In the genomic region with DNA sequence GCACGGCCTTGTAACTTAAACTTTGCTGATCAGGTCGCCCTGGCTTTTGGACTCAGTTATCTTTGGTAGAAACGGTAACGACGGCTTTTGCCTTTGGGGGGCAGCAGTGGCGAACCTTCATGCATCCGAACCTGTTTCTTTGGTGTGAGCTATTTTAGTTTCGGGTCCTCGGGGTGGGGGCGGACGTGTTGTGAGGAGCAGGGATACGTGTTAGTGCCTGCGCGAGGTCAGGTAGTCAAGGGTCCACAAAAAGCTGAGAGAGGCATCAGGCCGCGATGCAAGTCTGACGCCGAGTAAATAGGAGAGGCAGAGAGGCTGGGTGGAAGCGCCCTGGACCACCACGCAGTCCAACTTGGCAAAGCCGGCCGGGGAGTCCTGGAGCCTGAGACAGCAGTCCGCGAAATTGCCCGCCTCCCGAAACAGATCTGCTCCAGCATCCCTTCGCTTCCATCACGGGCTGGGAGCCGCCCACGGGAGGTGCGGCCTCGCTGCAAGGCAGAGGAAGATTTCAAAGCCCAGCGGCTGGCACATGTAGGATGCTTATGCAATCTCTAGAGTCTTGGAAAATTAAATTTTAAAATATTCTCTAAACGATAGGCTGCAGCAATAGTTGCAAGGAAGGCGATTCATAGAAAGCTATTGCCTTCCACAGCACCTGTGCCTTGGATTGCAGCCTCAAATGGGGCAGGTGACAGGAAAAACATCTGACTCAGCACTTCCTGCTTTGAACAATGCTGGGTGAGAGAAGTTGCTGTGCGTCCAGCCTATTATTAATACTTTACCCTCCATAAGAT, we compare ENCODE assay signal across 8 cellular contexts. TPM values are rescaled to one million over a fixed set of nuclear protein-coding genes. Genes with fewer than 3 reads are reported as not detected.
DNase-seq lines count a peak whose midpoint lies in the region; ATAC-seq and TF ChIP-seq lines count a peak whose summit lies in the region.

No MANE protein-coding gene starts in this region.

- no peaks in the 10 kb centered on the region for H3K9me3 ChIP-seq in neural progenitor cell (ENCODE audit: low read depth)

- peaks cover 15% of the 10 kb centered on the region for H3K79me2 ChIP-seq in neural progenitor cell (ENCODE audit: low read depth)

- H3K4me2 ChIP-seq in neural progenitor cell = peak overlapping the region; percentile 76

- H3K4me1 ChIP-seq in foreskin keratinocyte (peaks cover 10% of the 10 kb centered on the region), neural progenitor cell (peaks cover 14% of the 10 kb centered on the region)

- H3F3A ChIP-seq in neural progenitor cell (ENCODE audit: low read depth) = peaks cover 28% of the 10 kb centered on the region

- H3K4me3 ChIP-seq in neural progenitor cell = peak overlapping the region; percentile 55

- H3K4me1 Mint-ChIP-seq in IgD-negative memory B cell = peaks cover 17 to 25% (median 19%) of the 10 kb centered on the region in 3 donors
- peaks cover 15% of the 10 kb centered on the region for H3K4me1 Mint-ChIP-seq in neural progenitor cell

- no peaks in the 10 kb centered on the region for H3K36me3 ChIP-seq in neural progenitor cell

- H3K27ac Mint-ChIP-seq in IgD-negative memory B cell = peak overlapping the region; percentile 74 to 92 (median 92)
- peak overlapping the region; percentile 76 for H3K27ac Mint-ChIP-seq in neural progenitor cell

- H2AFZ ChIP-seq in neural progenitor cell (replicated peaks) = peak overlapping the region; percentile 88

- no peaks in the 10 kb centered on the region for H3K36me3 Mint-ChIP-seq in IgD-negative memory B cell
- no peaks in the 10 kb centered on the region for H3K36me3 Mint-ChIP-seq in neural progenitor cell

- no peaks in the 10 kb centered on the region for H3K27me3 ChIP-seq in foreskin keratinocyte
- no peaks in the 10 kb centered on the region for H3K27me3 ChIP-seq in neural progenitor cell

- peak; percentile 59 for DNase-seq in DMS53 (lab: John Stamatoyannopoulos, UW)
- peak; percentile 83 for DNase-seq in RPMI8226
- peak; percentile 92 for DNase-seq in activated effector memory CD4-positive, alpha-beta T cell treated with anti-CD3 and anti-CD28 coated beads, Interleukin-2, amount 50 U/mL, for 16 hours
- peak in 1 of 2 donors; percentile 48 for DNase-seq in foreskin keratinocyte
- DNase-seq in neural progenitor cell (ENCODE audit: low spot score) = peak; percentile 84
- peak; percentile 63 for DNase-seq in stromal cell of bone marrow (ENCODE audit: low read depth)

- peak overlapping the region; percentile 18 for H3K9ac ChIP-seq in neural progenitor cell

- no peaks in the 10 kb centered on the region for H3K27me3 Mint-ChIP-seq in IgD-negative memory B cell
- peaks cover 7% of the 10 kb centered on the region for H3K27me3 Mint-ChIP-seq in neural progenitor cell (ENCODE audit: insufficient read depth, low read depth)

- H3K4me3 Mint-ChIP-seq in IgD-negative memory B cell = peak overlapping the region; percentile 89 to 100 (median 98)
- peak overlapping the region; percentile 93 for H3K4me3 Mint-ChIP-seq in neural progenitor cell

- no peaks in the 10 kb centered on the region for H3K9me3 Mint-ChIP-seq in IgD-negative memory B cell
- H3K9me3 Mint-ChIP-seq in neural progenitor cell = no peaks in the 10 kb centered on the region

- no peaks in the 10 kb centered on the region for H4K20me1 ChIP-seq in neural progenitor cell (ENCODE audit: low read depth)

- peak; percentile 74 for TF ChIP-seq CTCF in foreskin keratinocyte (conservative IDR thresholded peaks at IDR 0.05)
- peak; percentile 82 for TF ChIP-seq CTCF in neural progenitor cell (IDR thresholded peaks at IDR 0.05)

- ATAC-seq in GM21526 (IDR thresholded peaks at IDR 0.05; ENCODE audit: low FRiP score, unreplicated experiment) (peak; percentile 53), foreskin keratinocyte (peak; percentile 49)

- H3K27ac ChIP-seq in foreskin keratinocyte = no peak overlapping the region
- H3K27ac ChIP-seq in neural progenitor cell = no peak overlapping the region

RNA-seq across cellular contexts. Expression of a gene that starts 4.6 kb away (rescaled TPM):
- 21.4 TPM for polyA plus RNA-seq in IgD-negative memory B cell
- 61.3 and 61.8 TPM in 2 replicates for total RNA-seq in foreskin keratinocyte
- 25.4 and 27.4 TPM in 2 replicates for polyA plus RNA-seq in foreskin keratinocyte
- total RNA-seq in neural progenitor cell (ENCODE audit: low replicate concordance) = 71.8 and 137 TPM in 2 replicates
